ENCODE assay signal across 17 cellular contexts in genomic region chr10:90695915-90696676, GRCh38.
DNase-seq lines count a peak whose midpoint lies in the region; ATAC-seq and TF ChIP-seq lines count a peak whose summit lies in the region.
"Had no signal": no experiment of that assay in that cellular context is flagged by ENCODE, and none has a peak within 500 bp of the region (broad histone marks: within the 10 kb centered on the region; RNA-seq: fewer than 3 reads in every experiment).

No MANE protein-coding gene starts in this region.

- no peak overlapping the region for H3K4me3 Mint-ChIP-seq in activated CD4-positive, alpha-beta T cell treated with anti-CD3 and anti-CD28 coated beads for 36 hours
- H3K4me3 Mint-ChIP-seq in activated T-cell treated with anti-CD3 and anti-CD28 coated beads, Interleukin-2, amount 50 U/mL, for 72 hours = no peak overlapping the region
- H3K4me3 Mint-ChIP-seq in CD14-positive monocyte = no peak overlapping the region
- H3K4me3 Mint-ChIP-seq: CD4-positive, alpha-beta T cell had no signal

- H3K36me3 Mint-ChIP-seq in activated CD4-positive, alpha-beta T cell treated with anti-CD3 and anti-CD28 coated beads for 36 hours (ENCODE audit: low read depth) = no peaks in the 10 kb centered on the region
- no peaks in the 10 kb centered on the region for H3K36me3 Mint-ChIP-seq in activated T-cell treated with anti-CD3 and anti-CD28 coated beads, Interleukin-2, amount 50 U/mL, for 72 hours (ENCODE audit: insufficient read depth in 2 of 2)
- H3K36me3 Mint-ChIP-seq in CD14-positive monocyte = no peaks in the 10 kb centered on the region

- POLR2A ChIA-PET in activated CD4-positive, alpha-beta T cell treated with anti-CD3 and anti-CD28 coated beads for 36 hours (lab: Charles Lee) = interaction anchor here (0.6 kb wide), 1 partner anchor 1515 kb away, joined by 4 read pairs; no protein-coding TSS in a partner anchor

- H3K4me1 Mint-ChIP-seq in activated CD4-positive, alpha-beta T cell treated with anti-CD3 and anti-CD28 coated beads for 36 hours = peaks cover 3% of the 10 kb centered on the region
- H3K4me1 Mint-ChIP-seq in activated T-cell treated with anti-CD3 and anti-CD28 coated beads, Interleukin-2, amount 50 U/mL, for 72 hours (ENCODE audit: low read depth) = peaks cover 5% of the 10 kb centered on the region
- H3K4me1 Mint-ChIP-seq in CD14-positive monocyte = no peaks in the 10 kb centered on the region

- peak; percentile 76 for ATAC-seq in activated CD4-positive, alpha-beta T cell treated with anti-CD3 and anti-CD28 coated beads for 36 hours
- peak; percentile 67 to 71 for ATAC-seq in activated T-cell treated with anti-CD3 and anti-CD28 coated beads, Interleukin-2, amount 50 U/mL, for 72 hours (replicated peaks in 1 of 2)
- ATAC-seq in esophagus mucosa (peak; percentile 90), GM18861 (IDR thresholded peaks at IDR 0.05; ENCODE audit: unreplicated experiment) (no peak)

- CTCF ChIA-PET in activated CD4-positive, alpha-beta T cell treated with anti-CD3 and anti-CD28 coated beads for 36 hours (lab: Charles Lee) = no interaction called here

- intact Hi-C loops in activated CD4-positive, alpha-beta T cell treated with anti-CD3 and anti-CD28 coated beads for 36 hours (cut with DNase I, micrococcal nuclease) = no loop called here
- intact Hi-C loops in CD14-positive monocyte (cut with micrococcal nuclease) = no loop called here

- peaks cover 27% of the 10 kb centered on the region for H3K27me3 Mint-ChIP-seq in activated CD4-positive, alpha-beta T cell treated with anti-CD3 and anti-CD28 coated beads for 36 hours
- H3K27me3 Mint-ChIP-seq in activated T-cell treated with anti-CD3 and anti-CD28 coated beads, Interleukin-2, amount 50 U/mL, for 72 hours (ENCODE audit: low read depth) = no peaks in the 10 kb centered on the region
- H3K27me3 Mint-ChIP-seq in CD14-positive monocyte (ENCODE audit: low read depth in 3 of 3) = peaks cover 0 to 4% (median 2%) of the 10 kb centered on the region in 3 donors

- TF ChIP-seq CTCF in CD14-positive monocyte (IDR thresholded peaks at IDR 0.05) = no peak

- H3K9me3 Mint-ChIP-seq in activated CD4-positive, alpha-beta T cell treated with anti-CD3 and anti-CD28 coated beads for 36 hours (ENCODE audit: low read depth) = no peaks in the 10 kb centered on the region
- no peaks in the 10 kb centered on the region for H3K9me3 Mint-ChIP-seq in activated T-cell treated with anti-CD3 and anti-CD28 coated beads, Interleukin-2, amount 50 U/mL, for 72 hours
- H3K9me3 Mint-ChIP-seq in CD14-positive monocyte = peaks cover 0 to 10% (median 5%) of the 10 kb centered on the region in 7 donors
- H3K9me3 Mint-ChIP-seq: CD4-positive, alpha-beta T cell had no signal

- peak; percentile 16 for DNase-seq in activated CD4-positive, alpha-beta T cell treated with anti-CD3 and anti-CD28 coated beads for 36 hours
- no peak for DNase-seq in activated CD4-positive, alpha-beta T cell treated with anti-CD3 and anti-CD28 coated beads for 48 hours
- peak; percentile 84 for DNase-seq in DMS53 (lab: John Stamatoyannopoulos, UW)
- no peak for DNase-seq in activated T-cell treated with anti-CD3 and anti-CD28 coated beads, Interleukin-2, amount 50 U/mL, for 72 hours
- no peak for DNase-seq in CD14-positive monocyte (ENCODE audit: low spot score)
- DNase-seq: BE2C; Caco-2; CD4-positive, alpha-beta T cell; H7; NCI-H1417; NCI-H187; NCI-H2107; NCI-H510A; NCI-H748 treated with DMSO at 0.1 percent for 48 hours; Right ventricle myocardium superior had no signal

- no peak overlapping the region for H3K27ac Mint-ChIP-seq in activated CD4-positive, alpha-beta T cell treated with anti-CD3 and anti-CD28 coated beads for 36 hours
- no peak overlapping the region for H3K27ac Mint-ChIP-seq in activated T-cell treated with anti-CD3 and anti-CD28 coated beads, Interleukin-2, amount 50 U/mL, for 72 hours
- no peak overlapping the region for H3K27ac Mint-ChIP-seq in CD14-positive monocyte
- H3K27ac Mint-ChIP-seq: CD4-positive, alpha-beta T cell had no signal

Comparison
In these comparisons a context has a peak if more than half of its experiments do, and no peak if none do; other contexts are left out.
1. DNase-seq: peak in activated CD4-positive, alpha-beta T cell treated with anti-CD3 and anti-CD28 coated beads for 36 hours (single experiment) and DMS53 (single experiment); none in activated CD4-positive, alpha-beta T cell treated with anti-CD3 and anti-CD28 coated beads for 48 hours (single experiment), activated T-cell treated with anti-CD3 and anti-CD28 coated beads, Interleukin-2, amount 50 U/mL, for 72 hours (0 of 2) and CD14-positive monocyte (single experiment).